28 cellular contexts compared by ENCODE assay signal in the genomic region with DNA sequence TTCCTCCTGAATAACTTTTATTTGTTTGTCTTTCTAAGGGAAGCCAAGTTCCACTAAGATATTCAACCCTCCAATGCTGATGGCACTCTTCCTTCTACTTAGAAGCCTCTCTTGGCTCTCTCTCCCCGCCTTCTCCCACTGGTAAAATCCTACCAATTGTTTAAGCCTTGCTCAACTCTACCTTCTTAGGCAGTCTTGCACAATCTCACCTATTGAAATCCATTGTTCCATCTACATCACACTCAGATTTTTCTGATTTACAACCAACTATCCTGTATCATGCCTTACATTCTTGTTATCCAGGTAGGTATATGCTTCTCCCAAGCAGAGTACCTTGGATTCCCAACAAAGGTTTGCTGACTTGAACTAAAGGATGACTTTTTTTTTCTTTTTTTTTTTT.
"Had no signal": no experiment of that assay in that cellular context is flagged by ENCODE, and none has a peak within 500 bp of the region (broad histone marks: within the 10 kb centered on the region; RNA-seq: fewer than 3 reads in every experiment).

No MANE protein-coding gene starts in this region.

- H3K27ac ChIP-seq: ascending aorta, breast epithelium, epithelial cell of prostate, esophagus squamous epithelium, gastroesophageal sphincter, heart right ventricle, WERI-Rb-1 had no signal

- H3K36me3 ChIP-seq: ascending aorta, breast epithelium, esophagus squamous epithelium, gastroesophageal sphincter, heart right ventricle, WERI-Rb-1 had no signal

- ATAC-seq: activated CD4-positive, alpha-beta T cell treated with anti-CD3 and anti-CD28 coated beads for 36 hours; activated CD8-positive, alpha-beta memory T cell treated with anti-CD3 and anti-CD28 coated beads, Interleukin-2, amount 10 ng/mL, durations not matched to agents 7 days and 5 days; activated CD8-positive, alpha-beta T cell treated with anti-CD3 and anti-CD28 coated beads, Interleukin-2, amount 10 ng/mL, durations not matched to agents 7 days and 5 days; effector memory CD8-positive, alpha-beta T cell; gastroesophageal sphincter; heart right ventricle; T-cell had no signal

- H3K27me3 ChIP-seq: ascending aorta, breast epithelium, esophagus squamous epithelium, gastroesophageal sphincter, heart right ventricle had no signal

- H3K9me3 ChIP-seq: ascending aorta, breast epithelium, esophagus squamous epithelium, gastroesophageal sphincter had no signal

- H3K4me1 ChIP-seq: breast epithelium had no signal

- DNase-seq: activated CD4-positive, alpha-beta memory T cell treated with anti-CD3 and anti-CD28 coated beads for 36 hours; activated CD4-positive, alpha-beta T cell treated with anti-CD3 and anti-CD28 coated beads for 36 hours; activated CD4-positive, alpha-beta T cell treated with anti-CD3 and anti-CD28 coated beads, Interleukin-2, amount 10 ng/mL, durations not matched to agents 24 days and 14 days; activated CD4-positive, CD25-positive, alpha-beta regulatory T cell; activated CD4-positive, CD25-positive, alpha-beta regulatory T cell treated with anti-CD3 and anti-CD28 coated beads, Interleukin-2, amount 50 U/mL, for 72 hours; activated CD8-positive, alpha-beta memory T cell treated with anti-CD3 and anti-CD28 coated beads, Interleukin-2, amount 10 ng/mL, durations not matched to agents 7 days and 5 days; activated CD8-positive, alpha-beta memory T cell treated with anti-CD3 and anti-CD28 coated beads, Interleukin-2, amount 50 U/mL, for 4 hours; activated CD8-positive, alpha-beta T cell treated with anti-CD3 and anti-CD28 coated beads, Interleukin-2, amount 10 ng/mL, durations not matched to agents 7 days and 5 days; activated effector memory CD4-positive, alpha-beta T cell treated with anti-CD3 and anti-CD28 coated beads, Interleukin-2, amount 50 U/mL, for 16 hours; activated naive CD4-positive, alpha-beta T cell treated with anti-CD3 and anti-CD28 coated beads for 36 hours; activated naive CD8-positive, alpha-beta T cell treated with anti-CD3 and anti-CD28 coated beads, Interleukin-2, amount 10 ng/mL, durations not matched to agents 7 days and 5 days; activated T-cell treated with anti-CD3 and anti-CD28 coated beads, Interleukin-2, amount 50 U/mL, for 1 hour; activated T-cell treated with anti-CD3 and anti-CD28 coated beads, Interleukin-2, amount 50 U/mL, for 48 hours; cortex of kidney; dermis blood vessel endothelial cell; effector CD4-positive, alpha-beta T cell; effector memory CD8-positive, alpha-beta T cell; esophagus squamous epithelium; foreskin melanocyte; heart right ventricle; T-cell; T1000; WERI-Rb-1 had no signal

- FAIRE-seq: colon had no signal

- H3K4me3 ChIP-seq: ascending aorta, breast epithelium, esophagus squamous epithelium, gastroesophageal sphincter, heart right ventricle had no signal
